ENCODE assay signal across 1 cellular context in the genomic region with DNA sequence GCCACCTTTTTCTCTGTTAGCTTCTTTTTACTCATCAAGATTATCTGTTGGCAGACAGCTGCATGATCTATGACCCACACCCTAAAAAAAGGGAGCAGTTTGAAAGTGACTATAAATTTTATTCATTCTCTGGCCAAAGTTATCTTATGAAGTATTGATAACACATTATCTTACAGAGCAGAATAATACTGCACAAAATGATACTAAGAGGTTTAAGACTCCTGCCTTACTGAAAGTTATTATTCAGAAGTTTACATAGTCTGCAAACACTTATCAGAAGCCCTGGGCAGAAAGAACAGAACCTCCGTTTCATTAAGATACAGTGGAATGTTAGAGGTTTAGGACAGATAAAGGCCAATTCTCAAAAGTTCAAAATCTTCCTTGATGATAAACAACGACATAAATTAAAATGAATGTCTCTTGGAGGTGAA.
TF ChIP-seq lines count a peak whose summit lies in the region.

No MANE protein-coding gene starts in this region.

TF ChIP-seq in K562, 482 proteins besides CTCF, POLR2A, EP300 and RAD21 (continued from another document and continues in another):
- TF ChIP-seq NFE2 (IDR thresholded peaks at IDR 0.05; ENCODE audit: low read depth) (0 out of 2 replicates have a peak, but pooled peaks have one; percentile 2), NBN (IDR thresholded peaks at IDR 0.05; ENCODE audit: low read depth) (peak; percentile 80; the same call in 1 of the 2 replicates), ATF7 (IDR thresholded peaks at IDR 0.05) (peak; percentile 32; the same call in 1 of the 2 replicates), HNRNPL (IDR thresholded peaks at IDR 0.05; ENCODE audit: low read depth, low read length) (no peak), ZNF263 (CRISPR knock-in tag; IDR thresholded peaks at IDR 0.05; ENCODE audit: borderline replicate concordance) (no peak), KDM1A (IDR thresholded peaks at IDR 0.05) (peak; percentile 95), CREM (IDR thresholded peaks at IDR 0.05; ENCODE audit: low read depth) (0 out of 2 replicates have a peak, but pooled peaks have one; percentile 22), ZNF311 (CRISPR knock-in tag; IDR thresholded peaks at IDR 0.05) (peak; percentile 86), EP400 (IDR thresholded peaks at IDR 0.05) (0 out of 2 replicates have a peak, but pooled peaks have one; percentile 35), ZNF384 (IDR thresholded peaks at IDR 0.05; ENCODE audit: low read depth, low read length) (peak; percentile 63; the same call in 1 of the 2 replicates), NR4A1 (CRISPR knock-in tag; IDR thresholded peaks at IDR 0.05) (no peak), NR4A1 (tag; IDR thresholded peaks at IDR 0.05) (peak; percentile 82), POLR2B (IDR thresholded peaks at IDR 0.05; ENCODE audit: low read depth, partially characterized antibody) (no peak), NCOR1 (IDR thresholded peaks at IDR 0.05) (peak; percentile 97), ZNF24 (IDR thresholded peaks at IDR 0.05) (0 out of 2 replicates have a peak, but pooled peaks have one; percentile 28), ZNF766 (CRISPR knock-in tag; conservative IDR thresholded peaks at IDR 0.05) (peak; percentile 92), MYC (IDR thresholded peaks at IDR 0.05; ENCODE audit: low read depth, low read length) (0 out of 2 replicates have a peak, but pooled peaks have one; percentile 37), MYC (CRISPR knock-in tag; IDR thresholded peaks at IDR 0.05; ENCODE audit: borderline replicate concordance, low read depth) (no peak), NCOA2 (IDR thresholded peaks at IDR 0.05; ENCODE audit: partially characterized antibody in 2 of 2) (peak; percentile 69 to 81), TEAD1 (CRISPR knock-in tag; IDR thresholded peaks at IDR 0.05) (0 out of 4 replicates have a peak, but pooled peaks of 1 of the 2 experiments have one; percentile 44), MEIS2 (IDR thresholded peaks at IDR 0.05; ENCODE audit: partially characterized antibody) (peak; percentile 99), KHSRP (IDR thresholded peaks at IDR 0.05) (peak; percentile 65), SMARCE1 (IDR thresholded peaks at IDR 0.05) (peak; percentile 94), LEF1 (IDR thresholded peaks at IDR 0.05) (peak; percentile 74; the same call in 1 of the 2 replicates), FOXJ2 (tag; IDR thresholded peaks at IDR 0.05) (peak; percentile 14; the same call in 1 of the 2 replicates), HMGN3 (IDR thresholded peaks at IDR 0.05; ENCODE audit: borderline replicate concordance, extremely low read depth, insufficient read length, low read depth, low read length) (peak; percentile 69)
- TF ChIP-seq, protein P1, sequence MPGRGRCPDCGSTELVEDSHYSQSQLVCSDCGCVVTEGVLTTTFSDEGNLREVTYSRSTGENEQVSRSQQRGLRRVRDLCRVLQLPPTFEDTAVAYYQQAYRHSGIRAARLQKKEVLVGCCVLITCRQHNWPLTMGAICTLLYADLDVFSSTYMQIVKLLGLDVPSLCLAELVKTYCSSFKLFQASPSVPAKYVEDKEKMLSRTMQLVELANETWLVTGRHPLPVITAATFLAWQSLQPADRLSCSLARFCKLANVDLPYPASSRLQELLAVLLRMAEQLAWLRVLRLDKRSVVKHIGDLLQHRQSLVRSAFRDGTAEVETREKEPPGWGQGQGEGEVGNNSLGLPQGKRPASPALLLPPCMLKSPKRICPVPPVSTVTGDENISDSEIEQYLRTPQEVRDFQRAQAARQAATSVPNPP (IDR thresholded peaks at IDR 0.05; ENCODE audit: borderline replicate concordance, insufficient read depth, insufficient read length), result no peak
- TF ChIP-seq, protein P2, sequence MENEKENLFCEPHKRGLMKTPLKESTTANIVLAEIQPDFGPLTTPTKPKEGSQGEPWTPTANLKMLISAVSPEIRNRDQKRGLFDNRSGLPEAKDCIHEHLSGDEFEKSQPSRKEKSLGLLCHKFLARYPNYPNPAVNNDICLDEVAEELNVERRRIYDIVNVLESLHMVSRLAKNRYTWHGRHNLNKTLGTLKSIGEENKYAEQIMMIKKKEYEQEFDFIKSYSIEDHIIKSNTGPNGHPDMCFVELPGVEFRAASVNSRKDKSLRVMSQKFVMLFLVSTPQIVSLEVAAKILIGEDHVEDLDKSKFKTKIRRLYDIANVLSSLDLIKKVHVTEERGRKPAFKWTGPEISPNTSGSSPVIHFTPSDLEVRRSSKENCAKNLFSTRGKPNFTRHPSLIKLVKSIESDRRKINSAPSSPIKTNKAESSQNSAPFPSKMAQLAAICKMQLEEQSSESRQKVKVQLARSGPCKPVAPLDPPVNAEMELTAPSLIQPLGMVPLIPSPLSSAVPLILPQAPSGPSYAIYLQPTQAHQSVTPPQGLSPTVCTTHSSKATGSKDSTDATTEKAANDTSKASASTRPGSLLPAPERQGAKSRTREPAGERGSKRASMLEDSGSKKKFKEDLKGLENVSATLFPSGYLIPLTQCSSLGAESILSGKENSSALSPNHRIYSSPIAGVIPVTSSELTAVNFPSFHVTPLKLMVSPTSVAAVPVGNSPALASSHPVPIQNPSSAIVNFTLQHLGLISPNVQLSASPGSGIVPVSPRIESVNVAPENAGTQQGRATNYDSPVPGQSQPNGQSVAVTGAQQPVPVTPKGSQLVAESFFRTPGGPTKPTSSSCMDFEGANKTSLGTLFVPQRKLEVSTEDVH (IDR thresholded peaks at IDR 0.05; ENCODE audit: low read depth, partially characterized antibody), result peak; percentile 42
- TF ChIP-seq, protein P3, sequence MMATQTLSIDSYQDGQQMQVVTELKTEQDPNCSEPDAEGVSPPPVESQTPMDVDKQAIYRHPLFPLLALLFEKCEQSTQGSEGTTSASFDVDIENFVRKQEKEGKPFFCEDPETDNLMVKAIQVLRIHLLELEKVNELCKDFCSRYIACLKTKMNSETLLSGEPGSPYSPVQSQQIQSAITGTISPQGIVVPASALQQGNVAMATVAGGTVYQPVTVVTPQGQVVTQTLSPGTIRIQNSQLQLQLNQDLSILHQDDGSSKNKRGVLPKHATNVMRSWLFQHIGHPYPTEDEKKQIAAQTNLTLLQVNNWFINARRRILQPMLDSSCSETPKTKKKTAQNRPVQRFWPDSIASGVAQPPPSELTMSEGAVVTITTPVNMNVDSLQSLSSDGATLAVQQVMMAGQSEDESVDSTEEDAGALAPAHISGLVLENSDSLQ (IDR thresholded peaks at IDR 0.05), result peak; percentile 92
- TF ChIP-seq, protein P4, sequence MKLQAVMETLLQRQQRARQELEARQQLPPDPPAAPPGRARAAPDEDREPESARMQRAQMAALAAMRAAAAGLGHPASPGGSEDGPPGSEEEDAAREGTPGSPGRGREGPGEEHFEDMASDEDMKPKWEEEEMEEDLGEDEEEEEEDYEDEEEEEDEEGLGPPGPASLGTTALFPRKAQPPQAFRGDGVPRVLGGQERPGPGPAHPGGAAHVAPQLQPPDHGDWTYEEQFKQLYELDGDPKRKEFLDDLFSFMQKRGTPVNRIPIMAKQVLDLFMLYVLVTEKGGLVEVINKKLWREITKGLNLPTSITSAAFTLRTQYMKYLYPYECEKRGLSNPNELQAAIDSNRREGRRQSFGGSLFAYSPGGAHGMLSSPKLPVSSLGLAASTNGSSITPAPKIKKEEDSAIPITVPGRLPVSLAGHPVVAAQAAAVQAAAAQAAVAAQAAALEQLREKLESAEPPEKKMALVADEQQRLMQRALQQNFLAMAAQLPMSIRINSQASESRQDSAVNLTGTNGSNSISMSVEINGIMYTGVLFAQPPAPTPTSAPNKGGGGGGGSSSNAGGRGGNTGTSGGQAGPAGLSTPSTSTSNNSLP (IDR thresholded peaks at IDR 0.05; ENCODE audit: borderline replicate concordance, low read depth, low read length), result peak; percentile 97
- TF ChIP-seq, protein P5, sequence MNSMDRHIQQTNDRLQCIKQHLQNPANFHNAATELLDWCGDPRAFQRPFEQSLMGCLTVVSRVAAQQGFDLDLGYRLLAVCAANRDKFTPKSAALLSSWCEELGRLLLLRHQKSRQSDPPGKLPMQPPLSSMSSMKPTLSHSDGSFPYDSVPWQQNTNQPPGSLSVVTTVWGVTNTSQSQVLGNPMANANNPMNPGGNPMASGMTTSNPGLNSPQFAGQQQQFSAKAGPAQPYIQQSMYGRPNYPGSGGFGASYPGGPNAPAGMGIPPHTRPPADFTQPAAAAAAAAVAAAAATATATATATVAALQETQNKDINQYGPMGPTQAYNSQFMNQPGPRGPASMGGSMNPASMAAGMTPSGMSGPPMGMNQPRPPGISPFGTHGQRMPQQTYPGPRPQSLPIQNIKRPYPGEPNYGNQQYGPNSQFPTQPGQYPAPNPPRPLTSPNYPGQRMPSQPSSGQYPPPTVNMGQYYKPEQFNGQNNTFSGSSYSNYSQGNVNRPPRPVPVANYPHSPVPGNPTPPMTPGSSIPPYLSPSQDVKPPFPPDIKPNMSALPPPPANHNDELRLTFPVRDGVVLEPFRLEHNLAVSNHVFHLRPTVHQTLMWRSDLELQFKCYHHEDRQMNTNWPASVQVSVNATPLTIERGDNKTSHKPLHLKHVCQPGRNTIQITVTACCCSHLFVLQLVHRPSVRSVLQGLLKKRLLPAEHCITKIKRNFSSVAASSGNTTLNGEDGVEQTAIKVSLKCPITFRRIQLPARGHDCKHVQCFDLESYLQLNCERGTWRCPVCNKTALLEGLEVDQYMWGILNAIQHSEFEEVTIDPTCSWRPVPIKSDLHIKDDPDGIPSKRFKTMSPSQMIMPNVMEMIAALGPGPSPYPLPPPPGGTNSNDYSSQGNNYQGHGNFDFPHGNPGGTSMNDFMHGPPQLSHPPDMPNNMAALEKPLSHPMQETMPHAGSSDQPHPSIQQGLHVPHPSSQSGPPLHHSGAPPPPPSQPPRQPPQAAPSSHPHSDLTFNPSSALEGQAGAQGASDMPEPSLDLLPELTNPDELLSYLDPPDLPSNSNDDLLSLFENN (IDR thresholded peaks at IDR 0.05; ENCODE audit: low read depth in 2 of 2, low read length in 2 of 2), result peak in 1 of 2 experiments; percentile 79; a peak in 1 of 4 replicates
- TF ChIP-seq, protein P6, sequence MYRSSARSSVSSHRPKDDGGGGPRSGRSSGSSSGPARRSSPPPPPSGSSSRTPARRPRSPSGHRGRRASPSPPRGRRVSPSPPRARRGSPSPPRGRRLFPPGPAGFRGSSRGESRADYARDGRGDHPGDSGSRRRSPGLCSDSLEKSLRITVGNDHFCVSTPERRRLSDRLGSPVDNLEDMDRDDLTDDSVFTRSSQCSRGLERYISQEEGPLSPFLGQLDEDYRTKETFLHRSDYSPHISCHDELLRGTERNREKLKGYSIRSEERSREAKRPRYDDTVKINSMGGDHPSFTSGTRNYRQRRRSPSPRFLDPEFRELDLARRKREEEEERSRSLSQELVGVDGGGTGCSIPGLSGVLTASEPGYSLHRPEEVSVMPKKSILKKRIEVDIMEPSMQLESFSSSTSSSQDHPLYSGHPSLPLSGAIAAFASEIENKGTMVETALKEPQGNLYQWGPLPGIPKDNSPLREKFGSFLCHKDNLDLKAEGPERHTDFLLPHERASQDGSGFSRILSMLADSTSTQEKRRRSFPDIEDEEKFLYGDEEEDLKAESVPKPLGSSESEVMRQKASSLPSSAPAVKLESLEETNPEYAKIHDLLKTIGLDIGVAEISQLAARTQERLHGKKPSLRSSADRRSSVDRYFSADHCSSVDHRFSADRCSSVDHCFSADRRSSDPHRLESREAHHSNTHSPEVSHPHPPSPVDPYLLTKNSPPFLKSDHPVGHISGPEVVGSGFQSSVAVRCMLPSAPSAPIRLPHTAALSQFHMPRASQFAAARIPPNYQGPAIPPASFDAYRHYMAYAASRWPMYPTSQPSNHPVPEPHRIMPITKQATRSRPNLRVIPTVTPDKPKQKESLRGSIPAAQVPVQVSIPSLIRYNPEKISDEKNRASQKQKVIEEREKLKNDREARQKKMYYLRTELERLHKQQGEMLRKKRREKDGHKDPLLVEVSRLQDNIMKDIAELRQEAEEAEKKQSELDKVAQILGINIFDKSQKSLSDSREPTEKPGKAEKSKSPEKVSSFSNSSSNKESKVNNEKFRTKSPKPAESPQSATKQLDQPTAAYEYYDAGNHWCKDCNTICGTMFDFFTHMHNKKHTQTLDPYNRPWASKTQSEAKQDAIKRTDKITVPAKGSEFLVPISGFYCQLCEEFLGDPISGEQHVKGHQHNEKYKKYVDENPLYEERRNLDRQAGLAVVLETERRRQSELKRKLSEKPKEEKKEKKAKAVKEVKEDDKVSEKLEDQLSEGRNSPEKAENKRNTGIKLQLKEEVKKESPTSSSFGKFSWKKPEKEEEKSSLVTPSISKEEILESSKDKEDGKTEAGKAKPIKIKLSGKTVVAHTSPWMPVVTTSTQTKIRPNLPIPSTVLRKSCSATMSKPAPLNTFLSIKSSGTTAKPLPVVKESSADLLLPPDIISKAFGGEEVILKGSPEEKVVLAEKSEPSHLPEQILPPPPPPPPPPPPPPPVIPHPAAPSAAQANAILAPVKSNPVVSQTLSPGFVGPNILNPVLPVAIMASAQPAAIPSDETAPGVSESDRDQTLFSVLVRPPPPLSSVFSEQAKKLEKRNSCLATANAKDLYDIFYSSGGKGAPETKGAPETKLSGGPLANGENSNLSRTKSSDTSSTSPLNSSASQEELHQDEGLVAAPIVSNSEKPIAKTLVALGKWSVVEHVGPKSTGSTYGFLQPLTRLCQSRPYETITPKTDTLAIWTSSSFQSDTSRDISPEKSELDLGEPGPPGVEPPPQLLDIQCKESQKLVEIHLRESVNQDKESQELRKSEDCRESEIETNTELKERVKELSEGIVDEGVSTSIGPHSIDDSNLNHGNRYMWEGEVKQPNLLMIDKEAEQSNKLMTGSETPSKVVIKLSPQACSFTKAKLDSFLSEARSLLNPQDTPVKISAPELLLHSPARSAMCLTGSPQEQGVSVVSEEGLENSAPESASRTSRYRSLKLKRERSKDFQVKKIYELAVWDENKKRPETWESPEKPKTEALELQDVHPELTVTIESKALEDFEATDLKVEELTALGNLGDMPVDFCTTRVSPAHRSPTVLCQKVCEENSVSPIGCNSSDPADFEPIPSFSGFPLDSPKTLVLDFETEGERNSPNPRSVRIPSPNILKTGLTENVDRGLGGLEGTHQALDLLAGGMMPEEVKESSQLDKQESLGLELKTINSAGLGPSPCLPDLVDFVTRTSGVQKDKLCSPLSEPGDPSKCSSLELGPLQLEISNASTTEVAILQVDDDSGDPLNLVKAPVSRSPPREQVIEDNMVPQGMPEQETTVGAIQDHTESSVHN (IDR thresholded peaks at IDR 0.05; ENCODE audit: borderline replicate concordance in 1 of 2, low read depth in 1 of 2), result no peak
- TF ChIP-seq, protein P7, sequence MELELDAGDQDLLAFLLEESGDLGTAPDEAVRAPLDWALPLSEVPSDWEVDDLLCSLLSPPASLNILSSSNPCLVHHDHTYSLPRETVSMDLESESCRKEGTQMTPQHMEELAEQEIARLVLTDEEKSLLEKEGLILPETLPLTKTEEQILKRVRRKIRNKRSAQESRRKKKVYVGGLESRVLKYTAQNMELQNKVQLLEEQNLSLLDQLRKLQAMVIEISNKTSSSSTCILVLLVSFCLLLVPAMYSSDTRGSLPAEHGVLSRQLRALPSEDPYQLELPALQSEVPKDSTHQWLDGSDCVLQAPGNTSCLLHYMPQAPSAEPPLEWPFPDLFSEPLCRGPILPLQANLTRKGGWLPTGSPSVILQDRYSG (tag; conservative IDR thresholded peaks at IDR 0.05; ENCODE audit: low read depth), result 0 out of 2 replicates have a peak, but pooled peaks have one; percentile 25
- TF ChIP-seq, protein P8, sequence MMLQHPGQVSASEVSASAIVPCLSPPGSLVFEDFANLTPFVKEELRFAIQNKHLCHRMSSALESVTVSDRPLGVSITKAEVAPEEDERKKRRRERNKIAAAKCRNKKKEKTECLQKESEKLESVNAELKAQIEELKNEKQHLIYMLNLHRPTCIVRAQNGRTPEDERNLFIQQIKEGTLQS (IDR thresholded peaks at IDR 0.05), result peak; percentile 19; the same call in 1 of the 2 replicates
- TF ChIP-seq, protein P8 (CRISPR knock-in tag; conservative IDR thresholded peaks at IDR 0.05), result no peak
